14 cellular contexts compared by ENCODE assay signal in genomic region chr1:46215504-46215903, GRCh38. TPM values are rescaled to one million over a fixed set of nuclear protein-coding genes. Genes with fewer than 3 reads are reported as not detected.
DNase-seq lines count a peak whose midpoint lies in the region.
"Had no signal": no experiment of that assay in that cellular context is flagged by ENCODE, and none has a peak within 500 bp of the region (broad histone marks: within the 10 kb centered on the region; RNA-seq: fewer than 3 reads in every experiment).

No MANE protein-coding gene starts in this region.

- no peaks in the 10 kb centered on the region for H3K4me1 Mint-ChIP-seq in activated naive CD4-positive, alpha-beta T cell treated with anti-CD3 and anti-CD28 coated beads, Interleukin-2, amount 10 ng/mL, durations not matched to agents 7 days and 5 days
- H3K4me1 Mint-ChIP-seq: GM23338, IgD-negative memory B cell had no signal

- H3K4me3 Mint-ChIP-seq in activated naive CD4-positive, alpha-beta T cell treated with anti-CD3 and anti-CD28 coated beads, Interleukin-2, amount 10 ng/mL, durations not matched to agents 7 days and 5 days = no peak overlapping the region
- H3K4me3 Mint-ChIP-seq: CD4-positive, alpha-beta T cell; GM23338; IgD-negative memory B cell had no signal

- CTCF ChIA-PET in activated naive CD4-positive, alpha-beta T cell treated with anti-CD3 and anti-CD28 coated beads, Interleukin-2, amount 10 ng/mL, durations not matched to agents 7 days and 5 days (lab: Charles Lee) = no interaction called here

- intact Hi-C loops in posterior vena cava (cut with DNase I) = no loop called here

- H3K27me3 Mint-ChIP-seq in activated naive CD4-positive, alpha-beta T cell treated with anti-CD3 and anti-CD28 coated beads, Interleukin-2, amount 10 ng/mL, durations not matched to agents 7 days and 5 days = peaks cover 11% of the 10 kb centered on the region
- H3K27me3 Mint-ChIP-seq: CD4-positive, alpha-beta T cell had no signal

- H3K9me3 Mint-ChIP-seq in activated naive CD4-positive, alpha-beta T cell treated with anti-CD3 and anti-CD28 coated beads, Interleukin-2, amount 10 ng/mL, durations not matched to agents 7 days and 5 days = no peaks in the 10 kb centered on the region
- H3K9me3 Mint-ChIP-seq: CD4-positive, alpha-beta T cell; GM23338 had no signal

- H3K36me3 Mint-ChIP-seq in activated naive CD4-positive, alpha-beta T cell treated with anti-CD3 and anti-CD28 coated beads, Interleukin-2, amount 10 ng/mL, durations not matched to agents 7 days and 5 days = no peaks in the 10 kb centered on the region
- H3K36me3 Mint-ChIP-seq: IgD-negative memory B cell had no signal

- H3K27ac Mint-ChIP-seq in activated naive CD4-positive, alpha-beta T cell treated with anti-CD3 and anti-CD28 coated beads, Interleukin-2, amount 10 ng/mL, durations not matched to agents 7 days and 5 days = peak overlapping the region; percentile 24
- H3K27ac Mint-ChIP-seq: CD4-positive, alpha-beta T cell; GM23338 had no signal

- DNase-seq in activated naive CD4-positive, alpha-beta T cell treated with anti-CD3 and anti-CD28 coated beads, Interleukin-2, amount 10 ng/mL, durations not matched to agents 7 days and 5 days = no peak
- no peak for DNase-seq in activated naive CD4-positive, alpha-beta T cell treated with Interleukin-2 at 50 U/mL for 16 hours
- DNase-seq in posterior vena cava (ENCODE audit: low spot score) = peak; percentile 16
- no peak for DNase-seq in globus pallidus (ENCODE audit: low spot score)
- DNase-seq: AML-193; Caco-2; CD4-positive, alpha-beta T cell; DMS79; GDM1; H7; KG1 had no signal

RNA-seq across cellular contexts. Expression of gene LURAP1, which starts 12.4 kb away (rescaled TPM):
- total RNA-seq in posterior vena cava = 1 to 10 TPM; 6.7 to 8.3 TPM
- total RNA-seq: Caco-2, Daoy had no signal

RNA-seq across cellular contexts. Expression of gene POMGNT1, which starts 17.3 kb away (rescaled TPM):
- total RNA-seq in posterior vena cava = 10 to 100 TPM; 37.8 to 49.7 TPM

RNA-seq across cellular contexts. Expression of gene RAD54L, which starts 32.1 kb away (rescaled TPM):
- under 1 TPM; 0.60 to 0.67 TPM for total RNA-seq in posterior vena cava

RNA-seq across cellular contexts. Expression of gene P3R3URF, which starts 39.2 kb away (rescaled TPM):
- total RNA-seq in posterior vena cava = not detected
- total RNA-seq: Caco-2; CD4-positive, alpha-beta T cell; Daoy; GM23338; H7 had no signal

RNA-seq across cellular contexts. Expression of gene TSPAN1, which starts 40.6 kb away (rescaled TPM):
- total RNA-seq in posterior vena cava = 1 to 10 TPM; 1.3 to 1.6 TPM
- total RNA-seq: CD4-positive, alpha-beta T cell; Daoy; GM23338; H7 had no signal
